In the genomic region with DNA sequence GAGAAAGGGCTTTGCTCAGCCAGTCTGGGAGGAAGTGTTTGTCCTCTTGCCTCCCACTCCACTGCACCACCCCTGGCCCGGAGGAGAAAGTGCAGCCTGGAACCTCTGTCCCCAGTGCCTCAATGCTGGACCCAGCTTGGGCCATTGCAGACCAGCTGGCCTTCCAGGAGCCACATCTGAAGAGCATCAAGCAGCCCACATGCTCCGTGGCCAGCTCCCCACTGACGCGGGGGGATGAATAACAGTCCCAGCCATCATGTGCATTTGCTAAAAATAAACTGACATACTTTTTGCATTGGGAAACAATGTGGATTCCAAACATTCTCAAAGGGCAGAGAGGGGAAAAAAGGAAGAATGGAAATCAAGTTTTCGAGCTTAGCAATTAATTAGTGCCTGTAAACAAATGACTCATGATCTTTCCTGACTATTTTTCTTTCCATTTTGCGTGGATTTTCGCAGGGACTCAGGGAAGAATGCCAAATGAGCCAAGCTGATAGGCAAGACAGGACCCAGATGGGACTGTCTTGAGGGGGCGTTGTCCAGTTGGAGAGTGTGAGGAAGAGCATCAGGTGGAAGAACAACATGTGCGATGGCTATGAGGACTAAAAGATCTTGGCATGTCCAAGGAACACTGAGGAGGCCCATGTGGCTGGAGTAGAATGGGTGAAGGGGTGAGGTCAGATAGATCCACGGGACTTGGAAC, we compare ENCODE assay signal across 1 cellular context.
A peak's percentile ranks its signal among the peaks of the same experiment; 100 is the strongest.
TF ChIP-seq lines count a peak whose summit lies in the region.

No MANE protein-coding gene starts in this region.

TF ChIP-seq in SK-N-SH, 30 proteins besides CTCF, POLR2A, EP300 and RAD21 (continued from another document):
- TF ChIP-seq, protein P1, sequence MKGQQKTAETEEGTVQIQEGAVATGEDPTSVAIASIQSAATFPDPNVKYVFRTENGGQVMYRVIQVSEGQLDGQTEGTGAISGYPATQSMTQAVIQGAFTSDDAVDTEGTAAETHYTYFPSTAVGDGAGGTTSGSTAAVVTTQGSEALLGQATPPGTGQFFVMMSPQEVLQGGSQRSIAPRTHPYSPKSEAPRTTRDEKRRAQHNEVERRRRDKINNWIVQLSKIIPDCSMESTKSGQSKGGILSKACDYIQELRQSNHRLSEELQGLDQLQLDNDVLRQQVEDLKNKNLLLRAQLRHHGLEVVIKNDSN (IDR thresholded peaks at IDR 0.05; ENCODE audit: borderline replicate concordance, low read depth): no peak
- TF ChIP-seq, protein P2, sequence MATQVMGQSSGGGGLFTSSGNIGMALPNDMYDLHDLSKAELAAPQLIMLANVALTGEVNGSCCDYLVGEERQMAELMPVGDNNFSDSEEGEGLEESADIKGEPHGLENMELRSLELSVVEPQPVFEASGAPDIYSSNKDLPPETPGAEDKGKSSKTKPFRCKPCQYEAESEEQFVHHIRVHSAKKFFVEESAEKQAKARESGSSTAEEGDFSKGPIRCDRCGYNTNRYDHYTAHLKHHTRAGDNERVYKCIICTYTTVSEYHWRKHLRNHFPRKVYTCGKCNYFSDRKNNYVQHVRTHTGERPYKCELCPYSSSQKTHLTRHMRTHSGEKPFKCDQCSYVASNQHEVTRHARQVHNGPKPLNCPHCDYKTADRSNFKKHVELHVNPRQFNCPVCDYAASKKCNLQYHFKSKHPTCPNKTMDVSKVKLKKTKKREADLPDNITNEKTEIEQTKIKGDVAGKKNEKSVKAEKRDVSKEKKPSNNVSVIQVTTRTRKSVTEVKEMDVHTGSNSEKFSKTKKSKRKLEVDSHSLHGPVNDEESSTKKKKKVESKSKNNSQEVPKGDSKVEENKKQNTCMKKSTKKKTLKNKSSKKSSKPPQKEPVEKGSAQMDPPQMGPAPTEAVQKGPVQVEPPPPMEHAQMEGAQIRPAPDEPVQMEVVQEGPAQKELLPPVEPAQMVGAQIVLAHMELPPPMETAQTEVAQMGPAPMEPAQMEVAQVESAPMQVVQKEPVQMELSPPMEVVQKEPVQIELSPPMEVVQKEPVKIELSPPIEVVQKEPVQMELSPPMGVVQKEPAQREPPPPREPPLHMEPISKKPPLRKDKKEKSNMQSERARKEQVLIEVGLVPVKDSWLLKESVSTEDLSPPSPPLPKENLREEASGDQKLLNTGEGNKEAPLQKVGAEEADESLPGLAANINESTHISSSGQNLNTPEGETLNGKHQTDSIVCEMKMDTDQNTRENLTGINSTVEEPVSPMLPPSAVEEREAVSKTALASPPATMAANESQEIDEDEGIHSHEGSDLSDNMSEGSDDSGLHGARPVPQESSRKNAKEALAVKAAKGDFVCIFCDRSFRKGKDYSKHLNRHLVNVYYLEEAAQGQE (IDR thresholded peaks at IDR 0.05; ENCODE audit: low read depth, low read length): no peak
- TF ChIP-seq SMC3 (IDR thresholded peaks at IDR 0.05; ENCODE audit: low read depth, low read length) (no peak), TEAD4 (IDR thresholded peaks at IDR 0.05; ENCODE audit: borderline replicate concordance, insufficient read depth) (peak; percentile 42; the same call in 1 of the 2 replicates), RXRA (IDR thresholded peaks at IDR 0.05; ENCODE audit: borderline replicate concordance, low read depth) (no peak), YY1 (IDR thresholded peaks at IDR 0.05; ENCODE audit: low read depth) (no peak), FOXJ3 (CRISPR knock-in tag; IDR thresholded peaks at IDR 0.05) (no peak), POLR2AphosphoS5 (IDR thresholded peaks at IDR 0.05; ENCODE audit: low read depth, low read length) (peak; percentile 35; the same call in 1 of the 2 replicates), NFIC (IDR thresholded peaks at IDR 0.05; ENCODE audit: borderline replicate concordance) (peak; percentile 28; the same call in 1 of the 2 replicates)
